Comparison of ENCODE assay signal across 28 cellular contexts in the genomic region with DNA sequence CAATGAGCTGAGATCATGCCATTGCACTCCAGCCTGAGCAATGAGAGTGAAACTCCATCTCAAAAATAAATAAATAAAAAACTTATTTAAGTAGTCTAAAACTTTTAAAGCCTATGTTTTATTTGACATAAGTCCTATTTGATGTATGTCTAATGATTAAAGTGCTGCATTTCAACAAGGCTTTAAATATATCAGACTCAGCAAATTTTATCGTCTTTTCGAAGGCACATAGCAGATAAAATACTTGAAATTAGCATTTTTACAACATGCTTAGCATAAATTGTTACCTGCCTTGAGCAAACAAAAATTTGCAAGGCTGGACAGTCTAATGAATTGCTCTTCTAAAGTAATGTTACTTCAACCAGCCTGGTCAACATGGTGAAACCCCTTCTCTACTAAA.
"Had no signal": no experiment of that assay in that cellular context is flagged by ENCODE, and none has a peak within 500 bp of the region (broad histone marks: within the 10 kb centered on the region; RNA-seq: fewer than 3 reads in every experiment).

No MANE protein-coding gene starts in this region.

- H3K27ac ChIP-seq: neural progenitor cell, ovary, parathyroid adenoma, psoas muscle, skin epidermis, spleen, suprapubic skin, testis, tibial artery, transverse colon, upper lobe of right lung, uterus had no signal

- H3K4me3 ChIP-seq: neural progenitor cell, ovary, psoas muscle, skin epidermis, smooth muscle cell, spleen, suprapubic skin, testis, tibial artery, transverse colon, upper lobe of right lung, uterus had no signal

- H2AFZ ChIP-seq: neural progenitor cell, parathyroid adenoma had no signal

- H3K27me3 ChIP-seq: neural progenitor cell, ovary, spleen, suprapubic skin, testis, tibial artery, transverse colon, upper lobe of right lung, uterus had no signal

- DNase-seq: natural killer cell; occipital lobe; ovary; posterior cingulate gyrus; psoas muscle; right cardiac atrium; spleen; stimulated activated CD4-positive, alpha-beta T cell treated with anti-CD3 and anti-CD28 coated beads, Interleukin-12 subunit alpha, Interleukin-12 subunit beta, amount 100 ng/mL, for 4 hours; stimulated activated CD4-positive, alpha-beta T cell treated with anti-CD3 and anti-CD28 coated beads, Interleukin-1b, Interleukin-23, amount 100 ng/mL, for 48 hours; stimulated activated CD4-positive, alpha-beta T cell treated with anti-CD3 and anti-CD28 coated beads, Interleukin-4, amount 100 ng/mL, for 1 hour; stimulated activated CD4-positive, alpha-beta T cell treated with anti-CD3 and anti-CD28 coated beads, Interleukin-4, amount 100 ng/mL, for 4 hours; stimulated activated CD8-positive, alpha-beta memory T cell treated with anti-CD3 and anti-CD28 coated beads, Interleukin-4, amount 100 ng/mL, for 48 hours; stimulated activated naive CD4-positive, alpha-beta T cell; stimulated activated naive CD8-positive, alpha-beta T cell treated with anti-CD3 and anti-CD28 coated beads, Interleukin-15, amount 100 ng/mL, for 72 hours; stimulated activated naive CD8-positive, alpha-beta T cell treated with anti-CD3 and anti-CD28 coated beads, Interleukin-15, Interleukin-2, amounts not matched to agents 100 U/mL and 50 U/mL, for 24 hours; substantia nigra; testis; tibial artery; transverse colon; upper lobe of right lung; uterus had no signal

- H3K36me3 ChIP-seq: neural progenitor cell, ovary, spleen, suprapubic skin, transverse colon, upper lobe of right lung, uterus had no signal

- H3K4me2 ChIP-seq: neural progenitor cell, smooth muscle cell had no signal

- ATAC-seq: natural killer cell; psoas muscle; right cardiac atrium; sciatic nerve; stimulated activated memory B cell treated with anti-CD40 and anti-IgM and Interleukin-4, amounts not matched to agents 10 μg/mL and 1 μg/mL and 100 μg/mL, for 72 hours; stimulated activated naive CD8-positive, alpha-beta T cell treated with anti-CD3 and anti-CD28 coated beads, Interleukin-15, amount 100 ng/mL, for 72 hours; stimulated activated naive CD8-positive, alpha-beta T cell treated with anti-CD3 and anti-CD28 coated beads, Interleukin-15, Interleukin-2, amounts not matched to agents 100 U/mL and 50 U/mL, for 24 hours; upper lobe of right lung had no signal

- H3K79me2 ChIP-seq: parathyroid adenoma had no signal

- H3K9me3 ChIP-seq: ovary, psoas muscle, spleen, suprapubic skin, testis, tibial artery, transverse colon, upper lobe of right lung, uterus had no signal

- H3K4me1 ChIP-seq: neural progenitor cell, parathyroid adenoma, psoas muscle, spleen, suprapubic skin, testis, tibial artery, transverse colon, upper lobe of right lung, uterus had no signal

- H3K9ac ChIP-seq: neural progenitor cell, parathyroid adenoma had no signal
